ENCODE assay signal across 9 cellular contexts in genomic region chr7:66627876-66628360, GRCh38. TPM values are rescaled to one million over a fixed set of nuclear protein-coding genes. Genes with fewer than 3 reads are reported as not detected.
DNase-seq lines count a peak whose midpoint lies in the region; ATAC-seq, FAIRE-seq and TF ChIP-seq lines count a peak whose summit lies in the region.
"Had no signal": no experiment of that assay in that cellular context is flagged by ENCODE, and none has a peak within 500 bp of the region (broad histone marks: within the 10 kb centered on the region; RNA-seq: fewer than 3 reads in every experiment).

No MANE protein-coding gene starts in this region.

- TF ChIP-seq POLR2A in adrenal gland (IDR thresholded peaks at IDR 0.05), result no peak

- no peak for TF ChIP-seq CTCF in adrenal gland (IDR thresholded peaks at IDR 0.05)
- TF ChIP-seq CTCF in keratinocyte (optimal IDR thresholded peaks at IDR 0.05 in 1 of 3, IDR thresholded peaks at IDR 0.05 in 1 of 3, conservative IDR thresholded peaks at IDR 0.05 in 1 of 3; ENCODE audit: extremely low read depth in 1 of 3, insufficient read depth in 2 of 3, low read length in 3 of 3), result no peak

- no peaks in the 10 kb centered on the region for H3K9me3 Mint-ChIP-seq in activated T-cell treated with anti-CD3 and anti-CD28 coated beads, Interleukin-2, amount 50 U/mL, for 4 hours

- intact Hi-C loops in adrenal gland (cut with DNase I), result no loop called here

- H3K79me2 ChIP-seq in keratinocyte (ENCODE audit: control insufficient read depth, insufficient read depth, low read length), result peaks cover 3% of the 10 kb centered on the region

- H3K9me3 ChIP-seq in adrenal gland (replicated peaks in 1 of 3) (no peaks in the 10 kb centered on the region), keratinocyte (ENCODE audit: control insufficient read depth, low read depth, low read length) (no peaks in the 10 kb centered on the region), subcutaneous abdominal adipose tissue (ENCODE audit: control insufficient read depth in 5 of 5, low read length in 5 of 5) (no peaks in the 10 kb centered on the region)

- peaks cover under 1% of the 10 kb centered on the region for H3K36me3 Mint-ChIP-seq in activated T-cell treated with anti-CD3 and anti-CD28 coated beads, Interleukin-2, amount 50 U/mL, for 4 hours (ENCODE audit: insufficient read depth)

- no peaks in the 10 kb centered on the region for H3K27me3 Mint-ChIP-seq in activated T-cell treated with anti-CD3 and anti-CD28 coated beads, Interleukin-2, amount 50 U/mL, for 4 hours (ENCODE audit: low read depth)

- H2AFZ ChIP-seq in keratinocyte (ENCODE audit: control insufficient read depth, low read length), result peak overlapping the region; percentile 100

- no peak for FAIRE-seq in keratinocyte (lab: Jason Lieb, UNC)
- FAIRE-seq: endometrium had no signal

- peak; percentile 0 to 1 for ATAC-seq in activated T-cell treated with anti-CD3 and anti-CD28 coated beads, Interleukin-2, amount 50 U/mL, for 4 hours
- peak; percentile 11 for ATAC-seq in HG03432 (IDR thresholded peaks at IDR 0.05; ENCODE audit: unreplicated experiment)

- H3K36me3 ChIP-seq in adrenal gland (replicated peaks in 1 of 2) (no peaks in the 10 kb centered on the region), keratinocyte (ENCODE audit: control insufficient read depth in 2 of 2, extremely low read depth in 1 of 2, insufficient read depth in 2 of 2, low read length in 2 of 2) (no peaks in the 10 kb centered on the region), subcutaneous abdominal adipose tissue (ENCODE audit: control insufficient read depth in 5 of 5, insufficient read depth in 5 of 5, low read length in 5 of 5) (peaks cover 0 to under 1% (median 0%) of the 10 kb centered on the region in 5 donors)

- H3K4me1 ChIP-seq in adrenal gland (replicated peaks in 1 of 2), result peaks cover 4 to 28% of the 10 kb centered on the region in 2 donors
- peaks cover 5% of the 10 kb centered on the region for H3K4me1 ChIP-seq in keratinocyte (ENCODE audit: control insufficient read depth, extremely low read depth, insufficient read depth, low read length)
- H3K4me1 ChIP-seq in subcutaneous abdominal adipose tissue (ENCODE audit: control insufficient read depth in 5 of 5, insufficient read depth in 5 of 5, low read length in 5 of 5), result peaks cover 4 to 39% (median 27%) of the 10 kb centered on the region in 5 donors

- peak; percentile 4 for DNase-seq in activated T-cell treated with anti-CD3 and anti-CD28 coated beads, Interleukin-2, amount 50 U/mL, for 4 hours
- no peak for DNase-seq in activated T-cell treated with anti-CD3 and anti-CD28 coated beads, Interleukin-2, amount 50 U/mL, for 1 hour
- DNase-seq in adrenal gland (peak in 1 of 7 donors; percentile 78), keratinocyte (ENCODE audit: low read depth, low spot score) (no peak), DMS153 treated with DMSO at 0.1 percent for 48 hours (lab: John Stamatoyannopoulos, UW; ENCODE audit: unreplicated experiment) (no peak), NCI-H1092 (lab: John Stamatoyannopoulos, UW) (no peak)

- H3K4me1 Mint-ChIP-seq in activated T-cell treated with anti-CD3 and anti-CD28 coated beads, Interleukin-2, amount 50 U/mL, for 4 hours (ENCODE audit: low read depth), result peaks cover 38% of the 10 kb centered on the region

- no peaks in the 10 kb centered on the region for H3K27me3 ChIP-seq in adrenal gland
- no peaks in the 10 kb centered on the region for H3K27me3 ChIP-seq in keratinocyte (ENCODE audit: control insufficient read depth, extremely low read depth, insufficient read depth, low read length)
- H3K27me3 ChIP-seq in subcutaneous abdominal adipose tissue (ENCODE audit: control insufficient read depth in 5 of 5, insufficient read depth in 4 of 5, low read length in 5 of 5), result no peaks in the 10 kb centered on the region

- no peaks in the 10 kb centered on the region for H3K9me1 ChIP-seq in keratinocyte (ENCODE audit: control insufficient read depth, extremely low read depth, insufficient read depth, low read length)

- H3K4me2 ChIP-seq in keratinocyte (ENCODE audit: control insufficient read depth, extremely low read depth, insufficient read depth, low read depth, low read length), result peak overlapping the region; percentile 91

- dilution Hi-C loops in keratinocyte (cut with MboI; ENCODE audit: extremely low pct_ligation_motif_present, low sequenced_read_pairs), result no loop called here

- H3K9ac ChIP-seq in keratinocyte (ENCODE audit: control insufficient read depth, extremely low read depth, insufficient read depth, low read length) (peak overlapping the region; percentile 93), subcutaneous abdominal adipose tissue (ENCODE audit: low read length in 5 of 5) (peak overlapping the region; percentile 35 to 79 (median 72))

- H3K4me3 ChIP-seq in adrenal gland (peak overlapping the region in 3 of 4 donors; percentile 76 to 88 (median 79)), keratinocyte (ENCODE audit: control insufficient read depth in 2 of 3, extremely low read depth in 1 of 3, insufficient read depth in 2 of 3, low read depth in 1 of 3, low read length in 3 of 3) (peak overlapping the region; percentile 75 to 86 (median 81)), subcutaneous abdominal adipose tissue (ENCODE audit: low read depth in 1 of 5, low read length in 5 of 5) (peak overlapping the region; percentile 84 to 97 (median 94))

- peak overlapping the region; percentile 86 for H3K4me3 Mint-ChIP-seq in activated T-cell treated with anti-CD3 and anti-CD28 coated beads, Interleukin-2, amount 50 U/mL, for 4 hours

- WGBS in adrenal gland, 4 donors, result 0 to 3% (median 2%) methylated on average over 12 to 18 of the region's 18 CpGs

- no peaks in the 10 kb centered on the region for H4K20me1 ChIP-seq in keratinocyte (ENCODE audit: control insufficient read depth, extremely low read depth, insufficient read depth, low read length)

- H3K27ac ChIP-seq in adrenal gland (peak overlapping the region; percentile 79 to 99 (median 94)), keratinocyte (ENCODE audit: control insufficient read depth, insufficient read depth, low read length) (peak overlapping the region; percentile 90), subcutaneous abdominal adipose tissue (ENCODE audit: low read depth, low read length) (peak overlapping the region; percentile 91)

RNA-seq across cellular contexts. Expression of gene KCTD7, which starts 0.8 kb away (rescaled TPM):
- total RNA-seq in activated T-cell treated with anti-CD3 and anti-CD28 coated beads, Interleukin-2, amount 50 U/mL, for 4 hours, result 1 to 10 TPM; 3.1 to 3.9 (median 3.6) TPM
- total RNA-seq in adrenal gland, result 10 to 100 TPM; 10.2 to 25.0 (median 16.5) TPM
- polyA plus RNA-seq in adrenal gland, result 10 to 100 TPM in 1 of 3 donors, 1 to 10 TPM in 2; 4.9 to 17.9 (median 6.0) TPM
- 3.7 to 5.2 TPM (median 4.6 TPM) in 3 replicates for polyA plus RNA-seq in keratinocyte
- polyA plus RNA-seq in keratinocyte (2011; ENCODE audit: low read depth), result 1.8 TPM
- polyA plus RNA-seq in keratinocyte (2011; cell fraction: cytosol; rRNA removed), result 3.5 and 3.6 TPM in 2 replicates
- 12.6 and 14.8 TPM in 2 replicates for polyA plus RNA-seq in keratinocyte (2011; cell fraction: nucleus; rRNA removed)
- 2.1 and 2.9 TPM in 2 replicates for polyA plus RNA-seq in keratinocyte (2012; ENCODE audit: low replicate concordance)
- polyA minus RNA-seq in keratinocyte, result 8.6 to 14.1 TPM (median 8.7 TPM) in 3 replicates
- 2.5 TPM for polyA minus RNA-seq in keratinocyte (2011; cell fraction: cytosol; rRNA and poly(A)+ RNA removed)
- polyA minus RNA-seq in keratinocyte (2011; cell fraction: nucleus; rRNA and poly(A)+ RNA removed), result 5.6 and 6.6 TPM in 2 replicates
